ENCODE assay signal across 8 cellular contexts in the genomic region with DNA sequence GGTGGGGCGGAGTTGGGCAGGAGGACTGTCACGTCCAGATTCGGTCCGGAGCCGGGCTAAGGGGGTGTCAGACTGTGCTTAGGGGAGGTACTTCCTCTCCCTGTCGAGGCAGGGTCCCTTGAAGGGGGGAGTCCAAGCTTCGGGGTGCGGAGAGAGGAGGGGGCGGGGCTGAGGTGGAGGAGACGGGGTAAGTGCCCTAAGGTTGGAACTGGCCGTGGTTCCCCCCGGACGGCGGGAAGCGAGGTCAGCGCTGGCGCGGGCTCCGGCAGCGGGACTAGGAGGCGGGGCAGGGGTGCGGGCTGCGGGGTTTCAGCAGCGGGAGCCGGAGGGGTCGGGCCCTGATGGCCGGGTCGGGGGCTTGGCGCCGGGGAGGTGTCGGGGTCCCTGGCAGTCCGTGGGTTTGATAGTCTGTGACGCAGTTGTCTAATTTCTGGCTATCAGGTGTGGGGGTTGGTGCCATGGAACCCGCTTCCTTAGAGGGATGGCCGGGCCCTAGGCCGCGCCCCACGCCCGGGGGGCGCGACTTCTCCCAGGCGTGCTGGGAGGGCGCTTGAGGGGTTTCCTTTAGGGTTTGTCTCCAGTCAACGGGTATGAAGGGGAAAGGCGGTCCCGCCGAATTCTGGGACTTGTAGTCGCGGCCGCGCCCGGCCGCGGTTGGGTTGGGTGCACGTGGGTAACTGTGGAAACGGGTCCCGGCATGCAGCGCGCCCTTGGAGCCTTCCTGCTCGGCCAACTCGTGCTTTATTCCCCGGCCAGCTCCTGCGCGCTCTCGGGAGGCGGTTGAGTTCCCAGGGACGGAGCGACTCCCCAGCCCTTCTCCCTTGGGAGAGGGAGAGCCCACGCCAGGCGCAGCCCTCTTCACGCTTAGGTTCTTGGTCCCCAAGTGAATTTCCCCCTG. TPM values are rescaled to one million over a fixed set of nuclear protein-coding genes. Genes with fewer than 3 reads are reported as not detected.
A peak's percentile ranks its signal among the peaks of the same experiment; 100 is the strongest.
DNase-seq lines count a peak whose midpoint lies in the region; ATAC-seq and TF ChIP-seq lines count a peak whose summit lies in the region.

No MANE protein-coding gene starts in this region.

- WGBS in lower leg skin, 2 donors: 0 to 1% methylated on average over 44 to 51 of the region's 71 CpGs

- ATAC-seq in GM19372 (IDR thresholded peaks at IDR 0.05; ENCODE audit: low read depth, unreplicated experiment) (peak; percentile 39), HG03521 (IDR thresholded peaks at IDR 0.05; ENCODE audit: unreplicated experiment) (peak; percentile 42)

- DNase-seq in NCI-H69 (lab: John Stamatoyannopoulos, UW): peak; percentile 95
- DNase-seq in activated CD4-positive, alpha-beta T cell treated with anti-CD3 and anti-CD28 coated beads, Interleukin-2, amount 50 U/mL, for 48 hours: peak; percentile 84 to 87
- DNase-seq in lower leg skin (ENCODE audit: low spot score in 2 of 2): peak; percentile 94 to 98
- DNase-seq in stimulated activated CD4-positive, alpha-beta T cell treated with anti-CD3 and anti-CD28 coated beads, Interleukin-4, amount 100 ng/mL, for 48 hours (ENCODE audit: low read depth in 2 of 2): peak; percentile 72 to 79

- no peaks in the 10 kb centered on the region for H3K9me3 ChIP-seq in duodenal mucosa (ENCODE audit: control insufficient read depth in 1 of 2, low read length in 2 of 2)

- intact Hi-C loops in lower leg skin (cut with DNase I; ENCODE audit: low total_unique reads): no loop called here

- H3K27me3 ChIP-seq in duodenal mucosa (ENCODE audit: control insufficient read depth in 1 of 2, insufficient read depth in 2 of 2, low read length in 2 of 2): no peaks in the 10 kb centered on the region

- peak overlapping the region; percentile 80 for H3K27ac ChIP-seq in C4-2B
- peak overlapping the region; percentile 47 for H3K27ac ChIP-seq in duodenal mucosa (ENCODE audit: low read depth, low read length)

- H3K4me3 ChIP-seq in duodenal mucosa (ENCODE audit: low read depth in 1 of 2, low read length in 2 of 2) (peak overlapping the region; percentile 79 to 88), lower leg skin (ENCODE audit: low read depth, poor library complexity, severe bottlenecking) (peak overlapping the region; percentile 63)

- H3K36me3 ChIP-seq in duodenal mucosa (ENCODE audit: control insufficient read depth in 1 of 2, insufficient read depth in 2 of 2, low read length in 2 of 2): no peaks in the 10 kb centered on the region

- TF ChIP-seq POLR2A in lower leg skin (IDR thresholded peaks at IDR 0.05): no peak

- TF ChIP-seq CTCF in C4-2B (conservative IDR thresholded peaks at IDR 0.05) (no peak), lower leg skin (IDR thresholded peaks at IDR 0.05) (peak in 1 of 3 donors; percentile 3)

- H3K9ac ChIP-seq in duodenal mucosa (ENCODE audit: low read depth in 1 of 2, low read length in 2 of 2): peak overlapping the region; percentile 58 to 62

- H3K4me1 ChIP-seq in duodenal mucosa (ENCODE audit: control insufficient read depth in 1 of 2, insufficient read depth in 2 of 2, low read length in 2 of 2): peaks cover 7 to 13% of the 10 kb centered on the region in 2 donors

RNA-seq across cellular contexts. Expression of gene DCUN1D4, which starts 1.5 kb away (rescaled TPM):
- total RNA-seq in lower leg skin: 10 to 100 TPM; 16.7 to 30.7 (median 17.7) TPM

Comparison
In these comparisons a context has a peak if more than half of its experiments do, and no peak if none do; other contexts are left out.
1. Peak in every context shown above with its lines: DNase-seq, ATAC-seq, H3K4me3 ChIP-seq and H3K27ac ChIP-seq.